Comparison of ENCODE assay signal across 8 cellular contexts in the genomic region with DNA sequence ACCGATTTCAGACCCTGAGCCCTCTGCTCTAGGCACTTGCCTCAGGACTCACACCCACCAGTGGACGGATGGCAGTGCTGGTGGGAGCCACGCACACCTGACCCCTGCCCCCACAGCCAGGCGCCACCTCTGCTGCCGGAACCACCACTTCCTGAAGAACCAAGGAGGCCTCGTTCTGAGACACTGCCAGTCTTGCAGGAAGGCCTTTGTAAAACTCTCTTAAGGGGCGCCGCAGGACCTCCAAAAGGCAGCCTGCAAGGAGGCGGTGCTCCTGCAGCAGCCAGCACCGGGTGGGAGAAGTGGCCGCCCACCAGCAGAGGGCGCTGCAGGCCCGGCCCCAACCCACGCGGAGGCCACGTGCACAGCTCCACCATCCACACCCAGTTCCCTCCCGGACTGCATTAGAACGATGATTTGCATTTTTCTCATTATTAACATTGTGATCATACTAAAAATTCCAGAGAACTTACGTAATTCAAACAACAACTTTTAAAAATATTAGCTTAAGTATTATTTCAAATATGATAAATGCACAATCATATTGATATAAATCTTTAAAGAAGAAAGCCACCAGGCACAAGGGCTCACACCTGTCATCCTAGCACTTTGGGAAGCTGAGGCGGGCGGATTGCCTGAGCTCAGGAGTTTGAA. TPM values are rescaled to one million over a fixed set of nuclear protein-coding genes. Genes with fewer than 3 reads are reported as not detected.
A peak's percentile ranks its signal among the peaks of the same experiment; 100 is the strongest.
DNase-seq lines count a peak whose midpoint lies in the region; ATAC-seq and TF ChIP-seq lines count a peak whose summit lies in the region.

No MANE protein-coding gene starts in this region.

- H3K36me3 ChIP-seq in colonic mucosa (no peaks in the 10 kb centered on the region), mesendoderm (ENCODE audit: control insufficient read depth, insufficient read depth, low read length) (no peaks in the 10 kb centered on the region)

- no peak overlapping the region for H3K4me2 ChIP-seq in mesendoderm (ENCODE audit: low read length)

- POLR2A ChIA-PET in CD4-positive, alpha-beta T cell (lab: Charles Lee): interaction anchor here (0.7 to 1.1 kb wide), 3 partner anchors 14 to 135 kb away, joined by 3 to 6 read pairs (median 3); no protein-coding TSS in a partner anchor
- POLR2A ChIA-PET in activated CD4-positive, alpha-beta T cell treated with anti-CD3 and anti-CD28 coated beads for 36 hours (lab: Charles Lee): no interaction called here

- H3K27me3 Mint-ChIP-seq in CD4-positive, alpha-beta T cell: no peaks in the 10 kb centered on the region
- no peaks in the 10 kb centered on the region for H3K27me3 Mint-ChIP-seq in activated CD4-positive, alpha-beta T cell treated with anti-CD3 and anti-CD28 coated beads for 36 hours

- H2AK5ac ChIP-seq in mesendoderm (ENCODE audit: low read length): no peak overlapping the region

- no peaks in the 10 kb centered on the region for H3K9me3 ChIP-seq in CD4-positive, alpha-beta T cell (ENCODE audit: control insufficient read depth, low read length)
- H3K9me3 ChIP-seq in colonic mucosa: no peaks in the 10 kb centered on the region

- H2BK120ac ChIP-seq in mesendoderm (ENCODE audit: low read depth, low read length): no peak overlapping the region

- H4K5ac ChIP-seq in mesendoderm (ENCODE audit: low read length): no peak overlapping the region

- H4K8ac ChIP-seq in mesendoderm (ENCODE audit: low read depth, low read length): no peak overlapping the region

- H3K4me1 ChIP-seq in colonic mucosa: no peaks in the 10 kb centered on the region
- H3K4me1 ChIP-seq in mesendoderm (ENCODE audit: control insufficient read depth, low read depth, low read length): peaks cover 2% of the 10 kb centered on the region

- peaks cover 7% of the 10 kb centered on the region for H3K79me2 ChIP-seq in mesendoderm (ENCODE audit: control insufficient read depth, insufficient read depth, low read length)

- H3K4me3 ChIP-seq in colonic mucosa (no peak overlapping the region), mesendoderm (ENCODE audit: low read length) (no peak overlapping the region)

- no peak overlapping the region for H3K4me3 Mint-ChIP-seq in CD4-positive, alpha-beta T cell
- H3K4me3 Mint-ChIP-seq in activated CD4-positive, alpha-beta T cell treated with anti-CD3 and anti-CD28 coated beads for 36 hours: no peak overlapping the region
- H3K4me3 Mint-ChIP-seq in stimulated activated effector memory CD8-positive, alpha-beta T cell treated with anti-CD3 and anti-CD28 coated beads, Interleukin-12 subunit alpha, Interleukin-12 subunit beta, amount 100 ng/mL, for 72 hours: no peak overlapping the region

- H3K36me3 Mint-ChIP-seq in CD4-positive, alpha-beta T cell (ENCODE audit: low read depth): peaks cover 13% of the 10 kb centered on the region
- H3K36me3 Mint-ChIP-seq in activated CD4-positive, alpha-beta T cell treated with anti-CD3 and anti-CD28 coated beads for 36 hours (ENCODE audit: low read depth): peaks cover 10% of the 10 kb centered on the region
- peaks cover 20% of the 10 kb centered on the region for H3K36me3 Mint-ChIP-seq in stimulated activated effector memory CD8-positive, alpha-beta T cell treated with anti-CD3 and anti-CD28 coated beads, Interleukin-12 subunit alpha, Interleukin-12 subunit beta, amount 100 ng/mL, for 72 hours

- H3K79me1 ChIP-seq in mesendoderm (ENCODE audit: low read length): peaks cover 6% of the 10 kb centered on the region

- peak; percentile 57 to 76 (median 66) for DNase-seq in CD4-positive, alpha-beta T cell
- peak in 74 of 76 experiments; percentile 17 to 93 (median 78) for DNase-seq in HUDEP-2 (lab: John Stamatoyannopoulos, UW; ENCODE audit: unreplicated experiment in 76 of 76)
- peak; percentile 88 for DNase-seq in activated CD4-positive, alpha-beta T cell treated with anti-CD3 and anti-CD28 coated beads for 36 hours
- DNase-seq in colonic mucosa: peak; percentile 38
- DNase-seq in mesendoderm: peak; percentile 83
- DNase-seq in stimulated activated effector memory CD8-positive, alpha-beta T cell treated with anti-CD3 and anti-CD28 coated beads, Interleukin-12 subunit alpha, Interleukin-12 subunit beta, amount 100 ng/mL, for 72 hours (ENCODE audit: low spot score in 2 of 2): peak; percentile 67 to 81

- no peak overlapping the region for H3K23ac ChIP-seq in mesendoderm (ENCODE audit: low read length)

- intact Hi-C loops in CD4-positive, alpha-beta T cell (cut with DNase I, micrococcal nuclease): loop anchor here (1.0 to 10.0 kb wide), 2 partner anchors 306 to 889 kb away; partner anchors contain the start of gene SFSWAP (in 1 of the 2)
- intact Hi-C loops in activated CD4-positive, alpha-beta T cell treated with anti-CD3 and anti-CD28 coated beads for 36 hours (cut with DNase I, micrococcal nuclease): loop anchor here in 1 of 2 experiments (2.0 kb wide), 1 partner anchor 307 kb away; no protein-coding TSS in a partner anchor
- intact Hi-C loops in colonic mucosa (cut with DNase I): no loop called here

- H3K27ac ChIP-seq in CD4-positive, alpha-beta T cell (ENCODE audit: low read depth, low read length): no peak overlapping the region
- H3K27ac ChIP-seq in colonic mucosa: no peak overlapping the region
- no peak overlapping the region for H3K27ac ChIP-seq in mesendoderm (ENCODE audit: low read depth, low read length)

- H2BK15ac ChIP-seq in mesendoderm (replicated peaks; ENCODE audit: low read depth): no peak overlapping the region

- no peak overlapping the region for H3K9ac ChIP-seq in colonic mucosa (ENCODE audit: low read depth in 2 of 2, low read length in 2 of 2)
- H3K9ac ChIP-seq in mesendoderm (ENCODE audit: low read length): peak overlapping the region; percentile 50

- H3K4ac ChIP-seq in mesendoderm (ENCODE audit: low read depth, low read length): no peak overlapping the region

- peaks cover 11% of the 10 kb centered on the region for H3K4me1 Mint-ChIP-seq in CD4-positive, alpha-beta T cell (ENCODE audit: low read depth)
- H3K4me1 Mint-ChIP-seq in activated CD4-positive, alpha-beta T cell treated with anti-CD3 and anti-CD28 coated beads for 36 hours: peaks cover 11% of the 10 kb centered on the region
- peaks cover 20% of the 10 kb centered on the region for H3K4me1 Mint-ChIP-seq in stimulated activated effector memory CD8-positive, alpha-beta T cell treated with anti-CD3 and anti-CD28 coated beads, Interleukin-12 subunit alpha, Interleukin-12 subunit beta, amount 100 ng/mL, for 72 hours

- peak; percentile 100 for ATAC-seq in CD4-positive, alpha-beta T cell (ENCODE audit: poor library complexity)
- peak; percentile 97 for ATAC-seq in activated CD4-positive, alpha-beta T cell treated with anti-CD3 and anti-CD28 coated beads for 36 hours
- ATAC-seq in stimulated activated effector memory CD8-positive, alpha-beta T cell treated with anti-CD3 and anti-CD28 coated beads, Interleukin-12 subunit alpha, Interleukin-12 subunit beta, amount 100 ng/mL, for 72 hours: peak; percentile 92
- ATAC-seq in HG03378 (IDR thresholded peaks at IDR 0.05; ENCODE audit: unreplicated experiment) (no peak), GM19035 (IDR thresholded peaks at IDR 0.05; ENCODE audit: unreplicated experiment) (no peak)

- H3K27ac Mint-ChIP-seq in CD4-positive, alpha-beta T cell: no peak overlapping the region
- no peak overlapping the region for H3K27ac Mint-ChIP-seq in activated CD4-positive, alpha-beta T cell treated with anti-CD3 and anti-CD28 coated beads for 36 hours
- H3K27ac Mint-ChIP-seq in stimulated activated effector memory CD8-positive, alpha-beta T cell treated with anti-CD3 and anti-CD28 coated beads, Interleukin-12 subunit alpha, Interleukin-12 subunit beta, amount 100 ng/mL, for 72 hours: no peak overlapping the region

- WGBS in mesendoderm (ENCODE audit: extremely low coverage, insufficient coverage, low lambda C conversion rate): 100% methylated on average over 1 of the region's 21 CpGs

- no peaks in the 10 kb centered on the region for H3K27me3 ChIP-seq in CD4-positive, alpha-beta T cell (ENCODE audit: control insufficient read depth, insufficient read depth, low read length)
- H3K27me3 ChIP-seq in colonic mucosa: no peaks in the 10 kb centered on the region
- H3K27me3 ChIP-seq in mesendoderm (ENCODE audit: insufficient read depth, low read length, poor library complexity): no peaks in the 10 kb centered on the region

- peak overlapping the region; percentile 65 for H3K56ac ChIP-seq in mesendoderm (ENCODE audit: low read length)

- TF ChIP-seq CTCF in CD4-positive, alpha-beta T cell (IDR thresholded peaks at IDR 0.05): peak; percentile 90
- peak; percentile 68 for TF ChIP-seq CTCF in colonic mucosa (IDR thresholded peaks at IDR 0.05)

- CTCF ChIA-PET in CD4-positive, alpha-beta T cell (lab: Charles Lee): interaction anchor here (0.7 to 1.9 kb wide), 8 partner anchors 8 to 308 kb away, joined by 3 to 18 read pairs (median 4); no protein-coding TSS in a partner anchor
- CTCF ChIA-PET in activated CD4-positive, alpha-beta T cell treated with anti-CD3 and anti-CD28 coated beads for 36 hours (lab: Charles Lee): interaction anchor here (0.6 to 4.1 kb wide), 19 partner anchors 9 to 307 kb away, joined by 3 to 48 read pairs (median 4); no protein-coding TSS in a partner anchor

- no peak overlapping the region for H2BK5ac ChIP-seq in mesendoderm (ENCODE audit: low read length)

- no peak overlapping the region for H3K18ac ChIP-seq in mesendoderm (ENCODE audit: low read length)

- H3K9me3 Mint-ChIP-seq in CD4-positive, alpha-beta T cell: no peaks in the 10 kb centered on the region
- no peaks in the 10 kb centered on the region for H3K9me3 Mint-ChIP-seq in activated CD4-positive, alpha-beta T cell treated with anti-CD3 and anti-CD28 coated beads for 36 hours (ENCODE audit: low read depth)
- no peaks in the 10 kb centered on the region for H3K9me3 Mint-ChIP-seq in stimulated activated effector memory CD8-positive, alpha-beta T cell treated with anti-CD3 and anti-CD28 coated beads, Interleukin-12 subunit alpha, Interleukin-12 subunit beta, amount 100 ng/mL, for 72 hours

RNA-seq across cellular contexts. Expression of gene STX2, which starts 12.8 kb away (rescaled TPM):
- total RNA-seq in CD4-positive, alpha-beta T cell: 10 to 100 TPM; 13.4 to 14.1 TPM
- 10 to 100 TPM; 13.1 to 16.2 TPM for total RNA-seq in activated CD4-positive, alpha-beta T cell treated with anti-CD3 and anti-CD28 coated beads for 36 hours
- 1 to 10 TPM; 2.1 to 4.8 TPM for total RNA-seq in colonic mucosa
- 18.4 TPM for polyA plus RNA-seq in mesendoderm (2013, experiment 1 of 2)
- 16.4 TPM for polyA plus RNA-seq in mesendoderm (2013, experiment 2 of 2)

RNA-seq across cellular contexts. Expression of gene RAN, which starts 45.6 kb away (rescaled TPM):
- total RNA-seq in CD4-positive, alpha-beta T cell: 100 to 1,000 TPM; 278 to 302 TPM
- total RNA-seq in activated CD4-positive, alpha-beta T cell treated with anti-CD3 and anti-CD28 coated beads for 36 hours: 1,000 to 10,000 TPM; 1,919 to 2,242 TPM
- total RNA-seq in colonic mucosa: 100 to 1,000 TPM; 374 to 847 TPM
- 1,102 TPM for polyA plus RNA-seq in mesendoderm (2013, experiment 1 of 2)
- polyA plus RNA-seq in mesendoderm (2013, experiment 2 of 2): 1,097 TPM

Comparison
In these comparisons a context has a peak if more than half of its experiments do, and no peak if none do; other contexts are left out.
1. ATAC-seq: peak in CD4-positive, alpha-beta T cell (single experiment), activated CD4-positive, alpha-beta T cell treated with anti-CD3 and anti-CD28 coated beads for 36 hours (single experiment) and stimulated activated effector memory CD8-positive, alpha-beta T cell treated with anti-CD3 and anti-CD28 coated beads, Interleukin-12 subunit alpha, Interleukin-12 subunit beta, amount 100 ng/mL, for 72 hours (single experiment); none in HG03378 (single experiment) and GM19035 (single experiment).
2. DNase-seq: peak in every context shown above with its lines; median percentile 88 in activated CD4-positive, alpha-beta T cell treated with anti-CD3 and anti-CD28 coated beads for 36 hours; 83 in mesendoderm; 78 in HUDEP-2; 74 in stimulated activated effector memory CD8-positive, alpha-beta T cell treated with anti-CD3 and anti-CD28 coated beads, Interleukin-12 subunit alpha, Interleukin-12 subunit beta, amount 100 ng/mL, for 72 hours; 66 in CD4-positive, alpha-beta T cell; 38 in colonic mucosa.